Comparison of ENCODE assay signal across 36 cellular contexts in genomic region chr12:7178481-7178880, GRCh38. TPM values are rescaled to one million over a fixed set of nuclear protein-coding genes. Genes with fewer than 3 reads are reported as not detected.
"Had no signal": no experiment of that assay in that cellular context is flagged by ENCODE, and none has a peak within 500 bp of the region (broad histone marks: within the 10 kb centered on the region; RNA-seq: fewer than 3 reads in every experiment).

No MANE protein-coding gene starts in this region.

- H3K9me3 ChIP-seq: ascending aorta, body of pancreas, breast epithelium had no signal

- H3K4me1 ChIP-seq: adrenal gland, ascending aorta, body of pancreas, breast epithelium had no signal

- H3K4me3 ChIP-seq: adrenal gland, ascending aorta, body of pancreas, breast epithelium, cardiac muscle cell had no signal

- DNase-seq: activated effector memory CD4-positive, alpha-beta T cell treated with Interleukin-2 at 50 U/mL for 16 hours; activated gamma-delta T cell; activated gamma-delta T cell treated with Interleukin-2 at 50 U/mL for 16 hours; activated naive CD4-positive, alpha-beta T cell; activated naive CD4-positive, alpha-beta T cell treated with anti-CD3 and anti-CD28 coated beads for 36 hours; activated naive CD4-positive, alpha-beta T cell treated with anti-CD3 and anti-CD28 coated beads, Interleukin-2, amount 10 ng/mL, durations not matched to agents 7 days and 5 days; activated naive CD4-positive, alpha-beta T cell treated with Interleukin-2 at 50 U/mL for 16 hours; activated naive CD8-positive, alpha-beta T cell treated with anti-CD3 and anti-CD28 coated beads for 36 hours; activated naive CD8-positive, alpha-beta T cell treated with anti-CD3 and anti-CD28 coated beads, Interleukin-2, amount 10 ng/mL, durations not matched to agents 7 days and 5 days; activated naive CD8-positive, alpha-beta T cell treated with anti-CD3 and anti-CD28 coated beads, Interleukin-2, amount 50 U/mL, for 24 hours; activated T-cell treated with anti-CD3 and anti-CD28 coated beads for 4 hours; activated T-cell treated with anti-CD3 and anti-CD28 coated beads, Interleukin-2, amount 50 U/mL, for 1 hour; activated T-cell treated with anti-CD3 and anti-CD28 coated beads, Interleukin-2, amount 50 U/mL, for 24 hours; activated T-cell treated with anti-CD3 and anti-CD28 coated beads, Interleukin-2, amount 50 U/mL, for 4 hours; activated T-cell treated with anti-CD3 and anti-CD28 coated beads, Interleukin-2, amount 50 U/mL, for 48 hours; activated T-cell treated with anti-CD3 and anti-CD28 coated beads, Interleukin-2, amount 50 U/mL, for 72 hours; adrenal gland; amniotic stem cell; amygdala; anterior cingulate cortex; aorta; body of pancreas; brain microvascular endothelial cell; caudate nucleus; central memory CD4-positive, alpha-beta T cell; cerebellar nuclear complex had no signal

- FAIRE-seq: astrocyte, bronchial epithelial cell had no signal

- H3K27ac ChIP-seq: adrenal gland, ascending aorta, body of pancreas, brain microvascular endothelial cell, breast epithelium, cardiac muscle cell had no signal

- H3K36me3 ChIP-seq: adrenal gland, ascending aorta, brain microvascular endothelial cell, breast epithelium, cardiac muscle cell had no signal

- H3K27me3 ChIP-seq: adrenal gland, ascending aorta, body of pancreas, brain microvascular endothelial cell, breast epithelium, cardiac muscle cell had no signal

RNA-seq across cellular contexts. Expression of gene RBP5, which starts 49.8 kb away (rescaled TPM):
- total RNA-seq: activated naive CD4-positive, alpha-beta T cell treated with anti-CD3 and anti-CD28 coated beads, Interleukin-2, amount 50 U/mL, for 72 hours; activated naive CD8-positive, alpha-beta T cell treated with anti-CD3 and anti-CD28 coated beads for 36 hours; activated T-cell treated with anti-CD3 and anti-CD28 coated beads, Interleukin-2, amount 50 U/mL, for 4 hours; activated T-helper 1 cell treated with anti-CD3 and anti-CD28 coated beads, Interleukin-12 subunit alpha, Interleukin-12 subunit beta, Interleukin-2, Interleukin-4 antibody, amounts not matched to agents 30 ng/mL and 10 ng/mL and 1 ng/mL, durations not matched to agents 14 hours and 24 hours and 36 hours; activated T-helper 17 cell treated with anti-CD3 and anti-CD28 coated beads, Interleukin-2, amount 50 U/mL, for 72 hours; activated T-helper 2 cell treated with anti-CD3 and anti-CD28 coated beads, Interferon-gamma antibody, Interleukin-2, Interleukin-4, amounts not matched to agents 10 μg/mL and 5 μg/mL and 100 μg/mL, durations not matched to agents 14 hours and 24 hours and 36 hours; astrocyte; bronchial epithelial cell; chondrocyte had no signal
